In genomic region chr14:71320107-71320733, GRCh38 we compare ENCODE assay signal across 1 cellular context.
TF ChIP-seq lines count a peak whose summit lies in the region.

Gene SIPA1L1, plus strand, starts transcription at chr14:71320476.

TF ChIP-seq in HEK293, 187 proteins besides CTCF, POLR2A, EP300 and RAD21 (continued from another document and continues in another):
- TF ChIP-seq ZBTB11 (tag by site-specific recombination; conservative IDR thresholded peaks at IDR 0.05; ENCODE audit: low read depth): peak; percentile 40
- peak; percentile 68; the same call in 1 of the 2 replicates for TF ChIP-seq WT1 (tag by site-specific recombination; IDR thresholded peaks at IDR 0.05)
- TF ChIP-seq ZNF580 (tag by site-specific recombination; IDR thresholded peaks at IDR 0.05): 0 out of 2 replicates have a peak, but pooled peaks have one; percentile 60
- TF ChIP-seq ZFP69B (tag by site-specific recombination; IDR thresholded peaks at IDR 0.05): peak; percentile 64; the same call in 1 of the 2 replicates
- no peak for TF ChIP-seq ZNF223 (tag by site-specific recombination; IDR thresholded peaks at IDR 0.05)
- peak; percentile 53; the same call in 1 of the 2 replicates for TF ChIP-seq ZXDB (tag by site-specific recombination; IDR thresholded peaks at IDR 0.05)
- TF ChIP-seq GLIS1 (tag by site-specific recombination; IDR thresholded peaks at IDR 0.05): peak; percentile 67
- TF ChIP-seq KLF9 (tag by site-specific recombination; IDR thresholded peaks at IDR 0.05; ENCODE audit: low read depth): peak; percentile 45
- no peak for TF ChIP-seq ZNF112 (tag by site-specific recombination; IDR thresholded peaks at IDR 0.05)
- no peak for TF ChIP-seq ZBTB44 (tag by site-specific recombination; IDR thresholded peaks at IDR 0.05)
- no peak for TF ChIP-seq YY2 (tag by site-specific recombination; IDR thresholded peaks at IDR 0.05)
- TF ChIP-seq SETDB1 (IDR thresholded peaks at IDR 0.05; ENCODE audit: insufficient read length, low read length): no peak
- TF ChIP-seq ZNF48 (tag by site-specific recombination; IDR thresholded peaks at IDR 0.05): no peak
- TF ChIP-seq KLF8 (tag by site-specific recombination; IDR thresholded peaks at IDR 0.05): peak; percentile 93
- TF ChIP-seq ZNF398 (tag by site-specific recombination; IDR thresholded peaks at IDR 0.05): peak; percentile 98
- TF ChIP-seq ZFP3 (tag by site-specific recombination; IDR thresholded peaks at IDR 0.05; ENCODE audit: low read depth): no peak
- TF ChIP-seq ZNF518A (tag by site-specific recombination; conservative IDR thresholded peaks at IDR 0.05; ENCODE audit: low read depth): no peak; the same call in 1 of the 2 replicates
- TF ChIP-seq ZNF280C (tag by site-specific recombination; IDR thresholded peaks at IDR 0.05): no peak
- peak; percentile 93 for TF ChIP-seq PATZ1 (tag by site-specific recombination; IDR thresholded peaks at IDR 0.05)
- TF ChIP-seq ZBTB7A (tag by site-specific recombination; IDR thresholded peaks at IDR 0.05; ENCODE audit: low read depth): 0 out of 2 replicates have a peak, but pooled peaks have one; percentile 56
- no peak for TF ChIP-seq ZNF184 (tag by site-specific recombination; IDR thresholded peaks at IDR 0.05)
- 0 out of 2 replicates have a peak, but pooled peaks have one; percentile 24 for TF ChIP-seq ZBTB1 (tag by site-specific recombination; IDR thresholded peaks at IDR 0.05)
- peak; percentile 57; the same call in 1 of the 2 replicates for TF ChIP-seq KLF1 (tag by site-specific recombination; IDR thresholded peaks at IDR 0.05)
- peak; percentile 79 for TF ChIP-seq SP2 (tag by site-specific recombination; IDR thresholded peaks at IDR 0.05)
- peak; percentile 77 for TF ChIP-seq ZEB2 (tag by site-specific recombination; IDR thresholded peaks at IDR 0.05)
- no peak for TF ChIP-seq ZNF639 (tag by site-specific recombination; IDR thresholded peaks at IDR 0.05)
- no peak for TF ChIP-seq ZNF701 (tag by site-specific recombination; IDR thresholded peaks at IDR 0.05)
- TF ChIP-seq GLIS2 (tag by site-specific recombination; IDR thresholded peaks at IDR 0.05): peak; percentile 82; the same call in 1 of the 2 replicates
- TF ChIP-seq ZSCAN4 (tag by site-specific recombination; IDR thresholded peaks at IDR 0.05): no peak
- no peak for TF ChIP-seq OVOL3 (tag by site-specific recombination; IDR thresholded peaks at IDR 0.05)
- no peak for TF ChIP-seq ZNF664 (tag by site-specific recombination; IDR thresholded peaks at IDR 0.05)
- TF ChIP-seq HIC1 (tag by site-specific recombination; IDR thresholded peaks at IDR 0.05): peak; percentile 29; the same call in 1 of the 2 replicates
- no peak for TF ChIP-seq REPIN1 (tag by site-specific recombination; IDR thresholded peaks at IDR 0.05; ENCODE audit: low read depth)
- TF ChIP-seq EGR2 (tag by site-specific recombination; IDR thresholded peaks at IDR 0.05; ENCODE audit: low read depth): no peak
